Comparison of ENCODE assay signal across 32 cellular contexts in the genomic region with DNA sequence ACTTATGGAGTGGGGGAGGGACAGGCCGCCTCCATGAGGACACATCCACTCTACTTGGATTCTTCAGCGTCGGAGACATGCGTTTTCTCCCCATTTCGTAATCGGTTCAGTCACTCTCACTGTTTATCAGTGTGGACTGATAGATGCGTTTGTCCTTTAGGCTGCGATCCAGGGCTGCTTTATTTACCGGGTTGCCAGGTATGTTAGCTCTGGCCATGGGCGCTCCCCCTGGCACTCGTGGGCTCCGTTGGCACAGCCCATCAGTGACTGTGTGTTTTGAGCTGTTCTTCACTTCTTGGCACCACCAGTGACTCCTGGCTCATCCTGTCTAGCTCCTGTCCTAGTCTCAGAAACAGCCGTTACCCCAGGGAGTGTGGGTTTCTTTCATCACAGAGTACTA.
"Had no signal": no experiment of that assay in that cellular context is flagged by ENCODE, and none has a peak within 500 bp of the region (broad histone marks: within the 10 kb centered on the region; RNA-seq: fewer than 3 reads in every experiment).

No MANE protein-coding gene starts in this region.

- H3K27ac ChIP-seq: ascending aorta, breast epithelium, cardiac muscle cell, esophagus muscularis mucosa, foreskin keratinocyte, gastrocnemius medialis, heart left ventricle had no signal

- H3K4me1 Mint-ChIP-seq: activated CD4-positive, alpha-beta T cell treated with anti-CD3 and anti-CD28 coated beads for 36 hours; activated CD4-positive, alpha-beta T cell treated with anti-CD3 and anti-CD28 coated beads, Interleukin-2, amount 10 ng/mL, durations not matched to agents 24 days and 14 days; activated CD8-positive, alpha-beta memory T cell treated with anti-CD3 and anti-CD28 coated beads, Interleukin-2, amount 10 ng/mL, durations not matched to agents 7 days and 5 days; central memory CD8-positive, alpha-beta T cell had no signal

- H3K27me3 Mint-ChIP-seq: activated CD4-positive, alpha-beta memory T cell treated with anti-CD3 and anti-CD28 coated beads for 36 hours; brain; central memory CD8-positive, alpha-beta T cell had no signal

- H3K36me3 Mint-ChIP-seq: activated CD4-positive, alpha-beta memory T cell treated with anti-CD3 and anti-CD28 coated beads for 36 hours; activated CD8-positive, alpha-beta memory T cell treated with anti-CD3 and anti-CD28 coated beads, Interleukin-2, amount 10 ng/mL, durations not matched to agents 7 days and 5 days; activated naive CD4-positive, alpha-beta T cell treated with anti-CD3 and anti-CD28 coated beads, Interleukin-2, amount 10 ng/mL, durations not matched to agents 7 days and 5 days; activated naive CD4-positive, alpha-beta T cell treated with anti-CD3 and anti-CD28 coated beads, Interleukin-2, amount 50 U/mL, for 72 hours; activated naive CD8-positive, alpha-beta T cell treated with anti-CD3 and anti-CD28 coated beads, Interleukin-2, amount 10 ng/mL, durations not matched to agents 7 days and 5 days; brain had no signal

- H3K4me3 Mint-ChIP-seq: activated CD4-positive, alpha-beta memory T cell treated with anti-CD3 and anti-CD28 coated beads for 36 hours; activated CD4-positive, alpha-beta T cell treated with anti-CD3 and anti-CD28 coated beads for 36 hours; activated CD4-positive, alpha-beta T cell treated with anti-CD3 and anti-CD28 coated beads, Interleukin-2, amount 10 ng/mL, durations not matched to agents 24 days and 14 days; activated CD8-positive, alpha-beta memory T cell treated with anti-CD3 and anti-CD28 coated beads, Interleukin-2, amount 10 ng/mL, durations not matched to agents 7 days and 5 days; activated CD8-positive, alpha-beta T cell treated with anti-CD3 and anti-CD28 coated beads, Interleukin-2, amount 10 ng/mL, durations not matched to agents 7 days and 5 days; activated naive CD4-positive, alpha-beta T cell treated with anti-CD3 and anti-CD28 coated beads, Interleukin-2, amount 10 ng/mL, durations not matched to agents 7 days and 5 days; activated naive CD8-positive, alpha-beta T cell treated with anti-CD3 and anti-CD28 coated beads, Interleukin-2, amount 10 ng/mL, durations not matched to agents 7 days and 5 days; activated T-cell treated with anti-CD3 and anti-CD28 coated beads, Interleukin-2, amount 50 U/mL, for 24 hours; activated T-cell treated with anti-CD3 and anti-CD28 coated beads, Interleukin-2, amount 50 U/mL, for 72 hours; brain; central memory CD8-positive, alpha-beta T cell; effector memory CD8-positive, alpha-beta T cell had no signal

- H3K9me3 ChIP-seq: ascending aorta, breast epithelium, esophagus muscularis mucosa, gastrocnemius medialis, heart left ventricle had no signal

- H3K36me3 ChIP-seq: ascending aorta, breast epithelium, cardiac muscle cell, esophagus muscularis mucosa, gastrocnemius medialis, heart left ventricle had no signal

- H3K27me3 ChIP-seq: ascending aorta, cardiac muscle cell, foreskin keratinocyte had no signal

- H3K9me3 Mint-ChIP-seq: activated CD4-positive, alpha-beta memory T cell treated with anti-CD3 and anti-CD28 coated beads for 36 hours; activated CD4-positive, alpha-beta T cell treated with anti-CD3 and anti-CD28 coated beads, Interleukin-2, amount 10 ng/mL, durations not matched to agents 24 days and 14 days; activated naive CD4-positive, alpha-beta T cell treated with anti-CD3 and anti-CD28 coated beads, Interleukin-2, amount 10 ng/mL, durations not matched to agents 7 days and 5 days; activated naive CD4-positive, alpha-beta T cell treated with anti-CD3 and anti-CD28 coated beads, Interleukin-2, amount 50 U/mL, for 72 hours; activated naive CD8-positive, alpha-beta T cell treated with anti-CD3 and anti-CD28 coated beads, Interleukin-2, amount 10 ng/mL, durations not matched to agents 7 days and 5 days; activated T-cell treated with anti-CD3 and anti-CD28 coated beads, Interleukin-2, amount 50 U/mL, for 24 hours; activated T-cell treated with anti-CD3 and anti-CD28 coated beads, Interleukin-2, amount 50 U/mL, for 72 hours; brain; central memory CD8-positive, alpha-beta T cell; effector memory CD8-positive, alpha-beta T cell had no signal

- H3K27ac Mint-ChIP-seq: activated CD4-positive, alpha-beta memory T cell treated with anti-CD3 and anti-CD28 coated beads for 36 hours; activated CD4-positive, alpha-beta T cell treated with anti-CD3 and anti-CD28 coated beads for 36 hours; activated CD4-positive, alpha-beta T cell treated with anti-CD3 and anti-CD28 coated beads, Interleukin-2, amount 10 ng/mL, durations not matched to agents 24 days and 14 days; activated CD8-positive, alpha-beta memory T cell treated with anti-CD3 and anti-CD28 coated beads, Interleukin-2, amount 10 ng/mL, durations not matched to agents 7 days and 5 days; activated CD8-positive, alpha-beta T cell treated with anti-CD3 and anti-CD28 coated beads, Interleukin-2, amount 10 ng/mL, durations not matched to agents 7 days and 5 days; activated naive CD4-positive, alpha-beta T cell treated with anti-CD3 and anti-CD28 coated beads, Interleukin-2, amount 10 ng/mL, durations not matched to agents 7 days and 5 days; activated naive CD4-positive, alpha-beta T cell treated with anti-CD3 and anti-CD28 coated beads, Interleukin-2, amount 50 U/mL, for 72 hours; activated naive CD8-positive, alpha-beta T cell treated with anti-CD3 and anti-CD28 coated beads, Interleukin-2, amount 10 ng/mL, durations not matched to agents 7 days and 5 days; activated T-cell treated with anti-CD3 and anti-CD28 coated beads, Interleukin-2, amount 50 U/mL, for 24 hours; activated T-cell treated with anti-CD3 and anti-CD28 coated beads, Interleukin-2, amount 50 U/mL, for 72 hours; effector memory CD8-positive, alpha-beta T cell had no signal

- H3K4me1 ChIP-seq: ascending aorta, breast epithelium, esophagus muscularis mucosa, foreskin keratinocyte, gastrocnemius medialis, heart left ventricle had no signal

- H3K4me3 ChIP-seq: ascending aorta, breast epithelium, cardiac muscle cell, esophagus muscularis mucosa, gastrocnemius medialis, heart left ventricle had no signal

- DNase-seq: activated CD4-positive, alpha-beta memory T cell treated with anti-CD3 and anti-CD28 coated beads for 36 hours; activated CD4-positive, alpha-beta T cell treated with anti-CD3 and anti-CD28 coated beads for 36 hours; activated CD4-positive, alpha-beta T cell treated with anti-CD3 and anti-CD28 coated beads, Interleukin-2, amount 10 ng/mL, durations not matched to agents 24 days and 14 days; activated CD4-positive, CD25-positive, alpha-beta regulatory T cell; activated CD4-positive, CD25-positive, alpha-beta regulatory T cell treated with anti-CD3 and anti-CD28 coated beads, Interleukin-2, amount 50 U/mL, for 72 hours; activated CD8-positive, alpha-beta memory T cell treated with anti-CD3 and anti-CD28 coated beads, Interleukin-2, amount 10 ng/mL, durations not matched to agents 7 days and 5 days; activated CD8-positive, alpha-beta memory T cell treated with anti-CD3 and anti-CD28 coated beads, Interleukin-2, amount 50 U/mL, for 48 hours; activated CD8-positive, alpha-beta T cell treated with anti-CD3 and anti-CD28 coated beads, Interleukin-2, amount 10 ng/mL, durations not matched to agents 7 days and 5 days; activated gamma-delta T cell; activated naive CD4-positive, alpha-beta T cell; activated naive CD4-positive, alpha-beta T cell treated with anti-CD3 and anti-CD28 coated beads, Interleukin-2, amount 10 ng/mL, durations not matched to agents 7 days and 5 days; activated naive CD8-positive, alpha-beta T cell treated with anti-CD3 and anti-CD28 coated beads, Interleukin-2, amount 10 ng/mL, durations not matched to agents 7 days and 5 days; activated T-cell treated with anti-CD3 and anti-CD28 coated beads for 4 hours; activated T-cell treated with anti-CD3 and anti-CD28 coated beads, Interleukin-2, amount 50 U/mL, for 24 hours; activated T-cell treated with anti-CD3 and anti-CD28 coated beads, Interleukin-2, amount 50 U/mL, for 72 hours; cortex of kidney; dermis blood vessel endothelial cell; effector CD4-positive, alpha-beta T cell; effector memory CD8-positive, alpha-beta T cell; erythroblast; foreskin keratinocyte; gastrocnemius medialis; glutamatergic neuron; heart left ventricle; T-helper 2 cell had no signal
